Comparison of ENCODE assay signal across 17 cellular contexts in genomic region chr9:38142201-38142600, GRCh38.
DNase-seq lines count a peak whose midpoint lies in the region; ATAC-seq, FAIRE-seq and TF ChIP-seq lines count a peak whose summit lies in the region.
"Had no signal": no experiment of that assay in that cellular context is flagged by ENCODE, and none has a peak within 500 bp of the region (broad histone marks: within the 10 kb centered on the region; RNA-seq: fewer than 3 reads in every experiment).

No MANE protein-coding gene starts in this region.

- H3K4me1 ChIP-seq in HCT116 (ENCODE audit: control insufficient read depth in 1 of 2, insufficient read depth in 2 of 2, low read length in 2 of 2) (peaks cover 0 to 13% of the 10 kb centered on the region in 2 experiments), K562 (replicated peaks in 1 of 2; ENCODE audit: control insufficient read depth in 2 of 2, insufficient read depth in 2 of 2, low read length in 2 of 2) (no peaks in the 10 kb centered on the region), left lung (peaks cover 0 to 4% of the 10 kb centered on the region in 2 donors)
- H3K4me1 ChIP-seq: Peyer's patch had no signal

- H3K9me3 Mint-ChIP-seq in immature natural killer cell: no peaks in the 10 kb centered on the region
- H3K9me3 Mint-ChIP-seq: activated T-helper 1 cell treated with anti-CD3 and anti-CD28 coated beads, Interleukin-12 subunit alpha, Interleukin-12 subunit beta, Interleukin-2, Interleukin-4 antibody, amounts not matched to agents 30 ng/mL and 10 ng/mL and 1 ng/mL, durations not matched to agents 14 hours and 24 hours and 36 hours; IgD-negative memory B cell had no signal

- no peak for FAIRE-seq in K562 (lab: Jason Lieb, UNC)
- FAIRE-seq: frontal cortex had no signal

- no peak overlapping the region for H3K9ac ChIP-seq in HCT116 (ENCODE audit: low read length)
- no peak overlapping the region for H3K9ac ChIP-seq in K562 (ENCODE audit: insufficient read depth in 1 of 2, low read depth in 2 of 2, low read length in 2 of 2)

- no peak overlapping the region for H3K4me3 Mint-ChIP-seq in immature natural killer cell
- H3K4me3 Mint-ChIP-seq: activated T-helper 1 cell treated with anti-CD3 and anti-CD28 coated beads, Interleukin-12 subunit alpha, Interleukin-12 subunit beta, Interleukin-2, Interleukin-4 antibody, amounts not matched to agents 30 ng/mL and 10 ng/mL and 1 ng/mL, durations not matched to agents 14 hours and 24 hours and 36 hours; B cell; IgD-negative memory B cell had no signal

- H3K27ac Mint-ChIP-seq in immature natural killer cell: no peak overlapping the region
- H3K27ac Mint-ChIP-seq: activated T-helper 1 cell treated with anti-CD3 and anti-CD28 coated beads, Interleukin-12 subunit alpha, Interleukin-12 subunit beta, Interleukin-2, Interleukin-4 antibody, amounts not matched to agents 30 ng/mL and 10 ng/mL and 1 ng/mL, durations not matched to agents 14 hours and 24 hours and 36 hours; B cell; IgD-negative memory B cell had no signal

- H3K27me3 ChIP-seq in HCT116 (ENCODE audit: insufficient read depth, low read length): peaks cover 49% of the 10 kb centered on the region
- H3K27me3 ChIP-seq in K562 (ENCODE audit: control insufficient read depth in 2 of 2, insufficient read depth in 2 of 2, low read length in 2 of 2): peaks cover 39 to 56% of the 10 kb centered on the region in 2 experiments
- H3K27me3 ChIP-seq in left lung: peaks cover 0 to 21% of the 10 kb centered on the region in 2 donors
- H3K27me3 ChIP-seq: Peyer's patch, thyroid gland had no signal

- POLR2A ChIA-PET in AG04449 (lab: Yijun Ruan, JAX) (no interaction called here), HCT116 (lab: Charles Lee) (no interaction called here), K562 (lab: Yijun Ruan, JAX) (interaction anchor here (0.5 kb wide), 1 partner anchor 12 kb away, joined by 3 read pairs; no protein-coding TSS in a partner anchor)

- no peaks in the 10 kb centered on the region for H3K4me1 Mint-ChIP-seq in immature natural killer cell
- H3K4me1 Mint-ChIP-seq: B cell, IgD-negative memory B cell had no signal

- H3K9me3 ChIP-seq in HCT116 (ENCODE audit: control insufficient read depth in 1 of 2, insufficient read depth in 1 of 2, low read depth in 1 of 2, low read length in 2 of 2) (no peaks in the 10 kb centered on the region), K562 (replicated peaks; ENCODE audit: control insufficient read depth, insufficient read depth, low read depth, low read length) (no peaks in the 10 kb centered on the region), left lung (no peaks in the 10 kb centered on the region)
- H3K9me3 ChIP-seq: Peyer's patch, thyroid gland had no signal

- H3K4me2 ChIP-seq in HCT116 (ENCODE audit: low read length) (peak overlapping the region; percentile 18; the same call in 1 of the 2 replicates), K562 (ENCODE audit: insufficient read depth, low read length) (no peak overlapping the region)

- CTCF ChIA-PET in AG04449 (lab: Yijun Ruan, JAX): interaction anchor here (0.8 to 3.4 kb wide), 4 partner anchors 10 to 87 kb away, joined by 3 to 30 read pairs (median 10); no protein-coding TSS in a partner anchor
- CTCF ChIA-PET in HCT116 (lab: Charles Lee): no interaction called here
- CTCF ChIA-PET in K562 (lab: Yijun Ruan, JAX; ENCODE audit: low intra/inter-chr PET ratio): no interaction called here

- no peak for TF ChIP-seq EP300 in K562 (IDR thresholded peaks at IDR 0.05; ENCODE audit: low read length)

- H3K9me2 ChIP-seq in HCT116 (ENCODE audit: insufficient read depth): no peaks in the 10 kb centered on the region

- no TSS peak for BruUV-seq in HCT116 (replicated peaks; lab: Mats Ljungman, UMichigan)
- BruUV-seq in K562 (replicated peaks; lab: Mats Ljungman, UMichigan): no TSS peak

- no peaks in the 10 kb centered on the region for H3K79me2 ChIP-seq in HCT116 (ENCODE audit: insufficient read depth, low read length)
- H3K79me2 ChIP-seq in K562 (ENCODE audit: control insufficient read depth, insufficient read depth, low read length): no peaks in the 10 kb centered on the region

- TF ChIP-seq POLR2A in HCT116 (IDR thresholded peaks at IDR 0.05; ENCODE audit: borderline replicate concordance, extremely low read depth, insufficient read depth, insufficient read length) (no peak), K562 (conservative IDR thresholded peaks at IDR 0.05) (no peak)

- RAD21 ChIA-PET in HCT116 (lab: Charles Lee; ENCODE audit: low non-redundant PET in 1 of 2, low total read pairs in 2 of 2, uncharacterized antibody in 2 of 2, unreplicated experiment in 2 of 2): no interaction called here

- H3K9me1 ChIP-seq in K562 (ENCODE audit: control insufficient read depth, insufficient read depth, low read length): no peaks in the 10 kb centered on the region

- no peaks in the 10 kb centered on the region for H3K36me3 ChIP-seq in HCT116 (ENCODE audit: control insufficient read depth in 1 of 2, insufficient read depth in 2 of 2, low read length in 2 of 2)
- H3K36me3 ChIP-seq in K562 (ENCODE audit: control insufficient read depth, insufficient read depth, low read length): no peaks in the 10 kb centered on the region
- no peaks in the 10 kb centered on the region for H3K36me3 ChIP-seq in left lung
- H3K36me3 ChIP-seq: Peyer's patch, thyroid gland had no signal

- H2AFZ ChIP-seq in HCT116 (ENCODE audit: low read depth, low read length, poor library complexity, severe bottlenecking) (no peak overlapping the region), K562 (ENCODE audit: low read depth, low read length) (no peak overlapping the region)

- ATAC-seq in HCT116 (no peak; the same call in 1 of the 2 replicates), K562 (no peak), left lung (peak; percentile 15), GM19023 (IDR thresholded peaks at IDR 0.05; ENCODE audit: unreplicated experiment) (no peak)

- no peak overlapping the region for H3K4me3 ChIP-seq in AG04449 (ENCODE audit: low read depth, low read length)
- H3K4me3 ChIP-seq in HCT116 (replicated peaks in 1 of 2; ENCODE audit: low read depth in 1 of 2, low read length in 2 of 2): no peak overlapping the region
- no peak overlapping the region for H3K4me3 ChIP-seq in K562
- no peak overlapping the region for H3K4me3 ChIP-seq in left lung
- H3K4me3 ChIP-seq: Peyer's patch, thyroid gland had no signal

- TF ChIP-seq CTCF in AG04449 (IDR thresholded peaks at IDR 0.05; ENCODE audit: insufficient read depth, low read length, missing control alignments) (no peak), HCT116 (IDR thresholded peaks at IDR 0.05 in 2 of 3, conservative IDR thresholded peaks at IDR 0.05 in 1 of 3; ENCODE audit: borderline replicate concordance in 1 of 3, insufficient read depth in 1 of 3, low read depth in 2 of 3, low read length in 2 of 3) (no peak), K562 (IDR thresholded peaks at IDR 0.05 in 2 of 3, conservative IDR thresholded peaks at IDR 0.05 in 1 of 3; ENCODE audit: insufficient read depth in 2 of 3, low read depth in 1 of 3, low read length in 3 of 3) (no peak), left lung (IDR thresholded peaks at IDR 0.05) (no peak)

- no peak for TF ChIP-seq RAD21 in HCT116 (IDR thresholded peaks at IDR 0.05; ENCODE audit: low read depth)
- no peak for TF ChIP-seq RAD21 in K562 (CRISPR knock-in tag; conservative IDR thresholded peaks at IDR 0.05 in 1 of 2, IDR thresholded peaks at IDR 0.05 in 1 of 2)

- H3K27me3 Mint-ChIP-seq in immature natural killer cell (ENCODE audit: low read depth in 3 of 3): peaks cover 6 to 9% (median 7%) of the 10 kb centered on the region in 3 donors

- H3K27ac ChIP-seq in HCT116 (ENCODE audit: low read depth, low read length) (no peak overlapping the region), K562 (ENCODE audit: extremely low read depth, low read depth, low read length) (no peak overlapping the region), left lung (no peak overlapping the region)
- H3K27ac ChIP-seq: Peyer's patch, thyroid gland had no signal

- in situ Hi-C loops in K562 (cut with MboI): no loop called here

- intact Hi-C loops in HCT116 (cut with micrococcal nuclease): no loop called here
- intact Hi-C loops in K562 (cut with micrococcal nuclease): no loop called here
- intact Hi-C loops in left lung (cut with DNase I): no loop called here

- DNase-seq in AG04449 (ENCODE audit: low read depth, low spot score) (peak; percentile 19), HCT116 (ENCODE audit: low read depth, low spot score) (no peak), K562 (ENCODE audit: extremely low read depth in 1 of 4, low spot score in 3 of 4) (no peak), left lung (no peak), NOMO-1 treated with DMSO at 0.1 percent for 48 hours (lab: John Stamatoyannopoulos, UW; ENCODE audit: unreplicated experiment) (no peak), immature natural killer cell (no peak), NCI-H748 treated with DMSO at 0.1 percent for 48 hours (lab: John Stamatoyannopoulos, UW) (no peak)
- DNase-seq: activated CD4-positive, alpha-beta T cell treated with anti-CD3 and anti-CD28 coated beads, Interleukin-2, amount 50 U/mL, for 48 hours; DMS79; NCI-H446; Peyer's patch; thyroid gland had no signal

- no peaks in the 10 kb centered on the region for H3K36me3 Mint-ChIP-seq in immature natural killer cell
- H3K36me3 Mint-ChIP-seq: IgD-negative memory B cell had no signal

- H4K20me1 ChIP-seq in HCT116 (ENCODE audit: insufficient read depth) (no peaks in the 10 kb centered on the region), K562 (replicated peaks; ENCODE audit: control insufficient read depth, insufficient read depth, low read length) (no peaks in the 10 kb centered on the region)

TF ChIP-seq in HCT116, 20 proteins besides CTCF, POLR2A, EP300 and RAD21 (continues in another document):
- TF ChIP-seq SIN3A (IDR thresholded peaks at IDR 0.05; ENCODE audit: low read depth): no peak

TF ChIP-seq in K562, 482 proteins besides CTCF, POLR2A, EP300 and RAD21:
- TF ChIP-seq FOSL1 (tag; conservative IDR thresholded peaks at IDR 0.05) (0 out of 2 replicates have a peak, but pooled peaks have one; percentile 6), KLF16 (IDR thresholded peaks at IDR 0.05) (no peak), ZBTB12 (CRISPR knock-in tag; IDR thresholded peaks at IDR 0.05) (no peak), LCOR (CRISPR knock-in tag; IDR thresholded peaks at IDR 0.05) (no peak), ZFP30 (CRISPR knock-in tag; IDR thresholded peaks at IDR 0.05; ENCODE audit: borderline replicate concordance) (no peak)
TF ChIP-seq in K562: peak in this region for 1.
